In the genomic region with DNA sequence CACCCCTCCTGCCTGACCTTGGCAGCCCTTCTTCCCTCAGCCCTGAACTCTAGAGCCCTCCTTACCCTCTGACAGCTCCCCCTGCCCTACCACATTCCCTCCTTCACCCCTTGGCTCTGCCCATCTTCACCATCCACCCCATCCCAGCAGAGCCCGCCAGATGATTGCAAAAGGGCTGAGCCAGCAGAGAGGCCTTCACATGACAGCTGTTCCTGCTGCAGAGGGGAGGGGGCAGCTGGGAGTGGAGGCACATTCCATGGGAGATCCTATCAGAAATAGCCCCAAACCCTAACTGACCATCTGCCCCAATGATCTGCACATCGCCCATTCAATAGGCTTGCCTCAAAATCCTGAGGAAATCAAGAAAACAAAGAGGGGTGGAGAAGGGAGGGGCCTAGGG, we compare ENCODE assay signal across 8 cellular contexts. TPM values are rescaled to one million over a fixed set of nuclear protein-coding genes. Genes with fewer than 3 reads are reported as not detected.
DNase-seq lines count a peak whose midpoint lies in the region; TF ChIP-seq lines count a peak whose summit lies in the region.

No MANE protein-coding gene starts in this region.

- H2AK5ac ChIP-seq in mesendoderm (ENCODE audit: low read length), result no peak overlapping the region

- no peaks in the 10 kb centered on the region for H3K9me3 ChIP-seq in adrenal gland (replicated peaks in 1 of 3)
- no peaks in the 10 kb centered on the region for H3K9me3 ChIP-seq in uterus

- no peak overlapping the region for H3K4me2 ChIP-seq in mesendoderm (ENCODE audit: low read length)

- DNase-seq in activated naive CD4-positive, alpha-beta T cell (lab: John Stamatoyannopoulos, UW), result no peak
- DNase-seq in adrenal gland (peak in 1 of 7 donors; percentile 45), mesendoderm (peak; percentile 77), uterus (no peak), SW480 (ENCODE audit: low spot score) (no peak), anterior cingulate cortex (lab: John Stamatoyannopoulos, UW) (no peak), KBM-7 (no peak)

- H4K8ac ChIP-seq in mesendoderm (ENCODE audit: low read depth, low read length), result no peak overlapping the region

- H3K79me2 ChIP-seq in mesendoderm (ENCODE audit: control insufficient read depth, insufficient read depth, low read length), result no peaks in the 10 kb centered on the region

- H3K4ac ChIP-seq in mesendoderm (ENCODE audit: low read depth, low read length), result no peak overlapping the region

- no peak overlapping the region for H2BK120ac ChIP-seq in mesendoderm (ENCODE audit: low read depth, low read length)

- H4K5ac ChIP-seq in mesendoderm (ENCODE audit: low read length), result no peak overlapping the region

- no peak overlapping the region for H3K23ac ChIP-seq in mesendoderm (ENCODE audit: low read length)

- H3K27ac Mint-ChIP-seq in activated naive CD4-positive, alpha-beta T cell treated with anti-CD3 and anti-CD28 coated beads, Interleukin-2, amount 50 U/mL, for 24 hours, result peak overlapping the region; percentile 91

- H3K9ac ChIP-seq in mesendoderm (ENCODE audit: low read length), result no peak overlapping the region

- H3K36me3 Mint-ChIP-seq in activated naive CD4-positive, alpha-beta T cell treated with anti-CD3 and anti-CD28 coated beads, Interleukin-2, amount 50 U/mL, for 24 hours, result peaks cover 4% of the 10 kb centered on the region

- peaks cover 0 to 10% of the 10 kb centered on the region in 2 donors for H3K36me3 ChIP-seq in adrenal gland (replicated peaks in 1 of 2)
- H3K36me3 ChIP-seq in mesendoderm (ENCODE audit: control insufficient read depth, insufficient read depth, low read length), result peaks cover 13% of the 10 kb centered on the region
- H3K36me3 ChIP-seq in uterus, result no peaks in the 10 kb centered on the region

- TF ChIP-seq CTCF in adrenal gland (IDR thresholded peaks at IDR 0.05) (no peak), uterus (IDR thresholded peaks at IDR 0.05) (no peak)

- H3K27me3 Mint-ChIP-seq in activated naive CD4-positive, alpha-beta T cell treated with anti-CD3 and anti-CD28 coated beads, Interleukin-2, amount 50 U/mL, for 24 hours, result no peaks in the 10 kb centered on the region

- H3K56ac ChIP-seq in mesendoderm (ENCODE audit: low read length), result peak overlapping the region; percentile 2

- in situ Hi-C loops in KBM-7 (cut with MboI; ENCODE audit: low pct_unique_long_range_greater_than_20kb, low sequenced_read_pairs), result no loop called here

- H3K4me1 ChIP-seq in adrenal gland (replicated peaks in 1 of 2) (peaks cover 41 to 71% of the 10 kb centered on the region in 2 donors), mesendoderm (ENCODE audit: control insufficient read depth, low read depth, low read length) (peaks cover 26% of the 10 kb centered on the region), uterus (peaks cover 28 to 39% of the 10 kb centered on the region in 2 donors)

- H3K79me1 ChIP-seq in mesendoderm (ENCODE audit: low read length), result peaks cover 12% of the 10 kb centered on the region

- H3K4me3 ChIP-seq in adrenal gland, result no peak overlapping the region
- H3K4me3 ChIP-seq in mesendoderm (ENCODE audit: low read length), result no peak overlapping the region
- no peak overlapping the region for H3K4me3 ChIP-seq in uterus

- no peak overlapping the region for H3K18ac ChIP-seq in mesendoderm (ENCODE audit: low read length)

- peaks cover 85% of the 10 kb centered on the region for H3K4me1 Mint-ChIP-seq in activated naive CD4-positive, alpha-beta T cell treated with anti-CD3 and anti-CD28 coated beads, Interleukin-2, amount 50 U/mL, for 24 hours

- H3K4me3 Mint-ChIP-seq in activated naive CD4-positive, alpha-beta T cell treated with anti-CD3 and anti-CD28 coated beads, Interleukin-2, amount 50 U/mL, for 24 hours, result peak overlapping the region; percentile 69

- no peak overlapping the region for H2BK5ac ChIP-seq in mesendoderm (ENCODE audit: low read length)

- H3K27ac ChIP-seq in adrenal gland (peak overlapping the region in 4 of 5 donors; percentile 78 to 96 (median 88)), mesendoderm (ENCODE audit: low read depth, low read length) (no peak overlapping the region), uterus (peak overlapping the region; percentile 92 to 98)

- intact Hi-C loops in adrenal gland (cut with DNase I), result no loop called here
- intact Hi-C loops in uterus (cut with DNase I; ENCODE audit: low total_unique reads), result no loop called here

- TF ChIP-seq POLR2A in adrenal gland (IDR thresholded peaks at IDR 0.05), result no peak
- no peak for TF ChIP-seq POLR2A in uterus (IDR thresholded peaks at IDR 0.05)

- H3K27me3 ChIP-seq in adrenal gland (no peaks in the 10 kb centered on the region), mesendoderm (ENCODE audit: insufficient read depth, low read length, poor library complexity) (no peaks in the 10 kb centered on the region), uterus (no peaks in the 10 kb centered on the region)

- WGBS in adrenal gland, 4 donors, result 64 to 80% (median 76%) methylated on average over 2 of the region's 2 CpGs
- no CpG with 5 or more reads among the region's 2 CpGs for WGBS in mesendoderm (ENCODE audit: extremely low coverage, insufficient coverage, low lambda C conversion rate)

- no peak overlapping the region for H2BK15ac ChIP-seq in mesendoderm (replicated peaks; ENCODE audit: low read depth)

- no peaks in the 10 kb centered on the region for H3K9me3 Mint-ChIP-seq in activated naive CD4-positive, alpha-beta T cell treated with anti-CD3 and anti-CD28 coated beads, Interleukin-2, amount 50 U/mL, for 24 hours

RNA-seq across cellular contexts. Expression of a gene that starts 7.8 kb away (rescaled TPM):
- total RNA-seq in adrenal gland (100 to 1,000 TPM; 121 to 307 (median 204) TPM), uterus (1,000 to 10,000 TPM in 1 of 4 donors, 100 to 1,000 TPM in 3; 452 to 1,353 (median 779) TPM)
- 10 to 100 TPM; 32.0 to 35.4 (median 32.7) TPM for polyA plus RNA-seq in adrenal gland
- 4.2 TPM for polyA plus RNA-seq in mesendoderm (2013, experiment 1 of 2)
- 3.9 TPM for polyA plus RNA-seq in mesendoderm (2013, experiment 2 of 2)

RNA-seq across cellular contexts. Expression of a gene that starts 19.3 kb away (rescaled TPM):
- total RNA-seq in adrenal gland (1,000 to 10,000 TPM in 6 of 8 donors, 100 to 1,000 TPM in 2; 943 to 1,585 (median 1,183) TPM), uterus (1,000 to 10,000 TPM; 1,301 to 1,426 (median 1,363) TPM)
- polyA plus RNA-seq in adrenal gland, result 1,000 to 10,000 TPM in 1 of 3 donors, 100 to 1,000 TPM in 2; 646 to 1,257 (median 934) TPM
- 1,142 TPM for polyA plus RNA-seq in mesendoderm (2013, experiment 1 of 2)
- 1,164 TPM for polyA plus RNA-seq in mesendoderm (2013, experiment 2 of 2)

RNA-seq across cellular contexts. Expression of a gene that starts 36.9 kb away (rescaled TPM):
- 10 to 100 TPM in 7 of 8 donors, 1 to 10 TPM in 1; 7.0 to 32.4 (median 15.5) TPM for total RNA-seq in adrenal gland
- 10 to 100 TPM in 2 of 3 donors, 1 to 10 TPM in 1; 9.4 to 67.6 (median 34.0) TPM for polyA plus RNA-seq in adrenal gland
- polyA plus RNA-seq in mesendoderm (2013, experiment 1 of 2), result 12.7 TPM
- polyA plus RNA-seq in mesendoderm (2013, experiment 2 of 2), result 13.0 TPM
- total RNA-seq in uterus, result 10 to 100 TPM in 1 of 4 donors, 1 to 10 TPM in 3; 7.1 to 19.3 (median 8.6) TPM

RNA-seq across cellular contexts. Expression of a gene that starts 47.3 kb away (rescaled TPM):
- total RNA-seq in adrenal gland (10 to 100 TPM; 66.9 to 97.3 (median 74.3) TPM), uterus (100 to 1,000 TPM in 2 of 4 donors, 10 to 100 TPM in 2; 37.9 to 120 (median 78.2) TPM)
- 10 to 100 TPM; 66.5 to 82.4 (median 73.5) TPM for polyA plus RNA-seq in adrenal gland
- polyA plus RNA-seq in mesendoderm (2013, experiment 1 of 2), result 75.0 TPM
- 74.7 TPM for polyA plus RNA-seq in mesendoderm (2013, experiment 2 of 2)

RNA-seq across cellular contexts. Expression of a gene that starts 58.2 kb away (rescaled TPM):
- 10 to 100 TPM; 14.2 to 97.9 (median 36.3) TPM for total RNA-seq in adrenal gland
- 100 to 1,000 TPM in 2 of 3 donors, 1 to 10 TPM in 1; 9.7 to 198 (median 139) TPM for polyA plus RNA-seq in adrenal gland
- 11.9 TPM for polyA plus RNA-seq in mesendoderm (2013, experiment 1 of 2)
- polyA plus RNA-seq in mesendoderm (2013, experiment 2 of 2), result 12.2 TPM
- 100 to 1,000 TPM in 1 of 4 donors, 10 to 100 TPM in 3; 17.9 to 126 (median 36.8) TPM for total RNA-seq in uterus
